ENCODE assay signal across 14 cellular contexts in the genomic region with DNA sequence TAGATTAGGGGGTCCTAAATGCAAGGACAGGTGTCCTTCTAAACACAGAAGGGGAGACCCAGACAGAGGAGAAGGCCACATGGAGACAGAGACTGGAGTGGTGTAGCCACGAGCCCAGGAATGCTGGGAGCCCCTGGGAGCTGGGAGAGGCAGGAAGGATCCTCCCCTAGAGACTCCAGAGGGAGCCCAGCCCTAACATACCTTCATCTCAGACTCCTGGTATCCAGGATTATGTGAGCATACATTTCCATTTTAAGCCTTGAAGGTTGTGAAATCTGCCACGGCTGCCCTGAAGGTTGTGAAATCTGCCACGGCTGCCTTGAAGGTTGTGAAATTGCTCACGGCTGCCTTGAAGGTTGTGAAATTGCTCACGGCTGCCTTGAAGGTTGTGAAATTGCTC.
"Had no signal": no experiment of that assay in that cellular context is flagged by ENCODE, and none has a peak within 500 bp of the region (broad histone marks: within the 10 kb centered on the region; RNA-seq: fewer than 3 reads in every experiment).

No MANE protein-coding gene starts in this region.

- DNase-seq: activated B cell treated with CpG ODN at 0.5 μM for 24 hours; activated CD4-positive, alpha-beta T cell treated with anti-CD3 and anti-CD28 coated beads, Interleukin-2, amount 50 U/mL, for 1 hour; activated gamma-delta T cell; aorta; dorsolateral prefrontal cortex; left cardiac atrium; midbrain; naive thymus-derived CD4-positive, alpha-beta T cell; posterior cingulate gyrus; small intestine; T-helper 17 cell; thyroid gland; uterus had no signal

- H3K27ac Mint-ChIP-seq: activated B cell treated with CpG ODN at 0.5 μM for 24 hours; naive thymus-derived CD4-positive, alpha-beta T cell; T-helper 17 cell had no signal

- ATAC-seq: esophagus mucosa; left cardiac atrium; naive thymus-derived CD4-positive, alpha-beta T cell; T-helper 17 cell had no signal

- H3K4me3 Mint-ChIP-seq: activated B cell treated with CpG ODN at 0.5 μM for 24 hours; naive thymus-derived CD4-positive, alpha-beta T cell; T-helper 17 cell had no signal

- H3K4me1 Mint-ChIP-seq: T-helper 17 cell had no signal
